Comparison of ENCODE assay signal across 15 cellular contexts in the genomic region with DNA sequence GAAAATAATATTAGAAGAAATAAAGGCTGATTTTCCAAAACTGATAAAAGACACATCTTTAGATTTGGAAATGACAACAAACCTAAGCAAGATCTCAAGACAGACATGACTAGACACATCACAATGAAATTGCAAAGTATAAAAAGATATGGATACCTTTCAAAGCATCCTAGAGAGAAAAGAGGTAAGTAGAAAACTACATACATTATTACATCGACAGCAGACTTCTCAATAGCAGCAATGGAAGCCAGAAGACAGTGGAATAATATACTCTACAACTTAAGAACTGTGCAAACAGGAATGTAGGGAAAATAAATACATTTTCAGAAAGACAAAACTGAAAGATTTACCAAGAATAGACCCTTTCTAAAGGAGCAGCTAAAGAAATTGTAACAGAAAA. TPM values are rescaled to one million over a fixed set of nuclear protein-coding genes. Genes with fewer than 3 reads are reported as not detected.
DNase-seq lines count a peak whose midpoint lies in the region; ATAC-seq, FAIRE-seq and TF ChIP-seq lines count a peak whose summit lies in the region.
"Had no signal": no experiment of that assay in that cellular context is flagged by ENCODE, and none has a peak within 500 bp of the region (broad histone marks: within the 10 kb centered on the region; RNA-seq: fewer than 3 reads in every experiment).

No MANE protein-coding gene starts in this region.

- H3K9me3 ChIP-seq in A549, result peaks cover 10% of the 10 kb centered on the region; the same call in 2 of the 3 replicates
- H3K9me3 ChIP-seq in fibroblast of lung (ENCODE audit: control insufficient read depth, insufficient read depth, low read depth, low read length), result no peaks in the 10 kb centered on the region

- ATAC-seq in A549, result no peak
- no peak for ATAC-seq in Right ventricle myocardium superior (ENCODE audit: poor library complexity)

- H3K79me2 ChIP-seq in fibroblast of lung (ENCODE audit: control insufficient read depth, insufficient read depth, low read length), result no peaks in the 10 kb centered on the region
- H3K79me2 ChIP-seq: parathyroid adenoma had no signal

- DNase-seq in A549 (ENCODE audit: low read depth in 1 of 2, low spot score in 1 of 2) (peak in 1 of 2 experiments; percentile 56), Daoy (ENCODE audit: low read depth) (peak; percentile 3), RPMI7951 (ENCODE audit: low read depth) (peak; percentile 22), fibroblast of lung (ENCODE audit: low read depth in 2 of 2) (peak; percentile 33 to 48), Right ventricle myocardium superior (no peak), NCI-H526 treated with DMSO at 0.1 percent for 48 hours (lab: John Stamatoyannopoulos, UW) (no peak), iPS-NIHi11 (ENCODE audit: low spot score) (no peak), NCI-H1092 treated with DMSO at 0.1 percent for 48 hours (lab: John Stamatoyannopoulos, UW) (no peak)
- DNase-seq: activated CD4-positive, alpha-beta T cell treated with anti-CD3 and anti-CD28 coated beads for 4 hours; activated gamma-delta T cell treated with Interleukin-2 at 50 U/mL for 16 hours; CD4-positive, alpha-beta T cell; GOT3; SK-N-SH; stimulated activated CD4-positive, alpha-beta T cell treated with anti-CD3 and anti-CD28 coated beads, Interleukin-4, amount 100 ng/mL, for 24 hours had no signal

- H3K4me1 ChIP-seq in A549 (no peaks in the 10 kb centered on the region), fibroblast of lung (ENCODE audit: control insufficient read depth, extremely low read depth, insufficient read depth, low read length) (no peaks in the 10 kb centered on the region)
- H3K4me1 ChIP-seq: parathyroid adenoma had no signal

- H3K4me3 ChIP-seq in A549, result no peak overlapping the region
- H3K4me3 ChIP-seq in fibroblast of lung (replicated peaks in 1 of 4; ENCODE audit: control extremely low read depth in 1 of 4, insufficient read depth in 1 of 4, low read depth in 3 of 4, low read length in 4 of 4), result no peak overlapping the region

- no peaks in the 10 kb centered on the region for H3K36me3 ChIP-seq in fibroblast of lung (ENCODE audit: control insufficient read depth, insufficient read depth, low read length)

- CTCF ChIA-PET in A549 (lab: Yijun Ruan, JAX), result no interaction called here

- H2AFZ ChIP-seq in fibroblast of lung (ENCODE audit: low read length), result no peak overlapping the region
- H2AFZ ChIP-seq: parathyroid adenoma had no signal

- 22% methylated on average over 1 of the region's 1 CpG for WGBS in A549 (ENCODE audit: missing lambda C conversion rate)

- no peak overlapping the region for H3K27ac ChIP-seq in A549
- H3K27ac ChIP-seq in fibroblast of lung (ENCODE audit: insufficient read depth, low read length), result no peak overlapping the region
- H3K27ac ChIP-seq: parathyroid adenoma had no signal

- no peaks in the 10 kb centered on the region for H3K27me3 ChIP-seq in fibroblast of lung (ENCODE audit: control insufficient read depth, insufficient read depth, low read length)

- no peak overlapping the region for H3K9ac ChIP-seq in fibroblast of lung (ENCODE audit: insufficient read depth, low read length)
- H3K9ac ChIP-seq: parathyroid adenoma, SK-N-SH had no signal

- H3K4me2 ChIP-seq in A549 (no peak overlapping the region), fibroblast of lung (ENCODE audit: extremely low read depth, insufficient read depth, low read length) (no peak overlapping the region)
- H3K4me2 ChIP-seq: SK-N-SH had no signal

- FAIRE-seq in A549 (lab: Jason Lieb, UNC), result no peak

- TF ChIP-seq CTCF in A549 (IDR thresholded peaks at IDR 0.05) (no peak), fibroblast of lung (conservative IDR thresholded peaks at IDR 0.05 in 1 of 2, IDR thresholded peaks at IDR 0.05 in 1 of 2; ENCODE audit: low read depth in 1 of 2, low read length in 2 of 2) (no peak)

- intact Hi-C loops in Right ventricle myocardium superior (cut with DNase I), result no loop called here

- POLR2A ChIA-PET in A549 (lab: Yijun Ruan, JAX), result no interaction called here

- no peaks in the 10 kb centered on the region for H4K20me1 ChIP-seq in fibroblast of lung (ENCODE audit: control insufficient read depth, extremely low read depth, insufficient read depth, low read length)

- no peak for TF ChIP-seq RAD21 in A549 (conservative IDR thresholded peaks at IDR 0.05 in 1 of 2, IDR thresholded peaks at IDR 0.05 in 1 of 2)

- TF ChIP-seq POLR2A in A549 (IDR thresholded peaks at IDR 0.05; ENCODE audit: low read length), result no peak

- no peak for TF ChIP-seq EP300 in A549 (IDR thresholded peaks at IDR 0.05)

TF ChIP-seq in A549, 52 proteins besides CTCF, POLR2A, EP300 and RAD21:
- TF ChIP-seq FOSL2 (IDR thresholded peaks at IDR 0.05) (no peak), FOSL2 (CRISPR knock-in tag; IDR thresholded peaks at IDR 0.05) (no peak), FOXS1 (CRISPR knock-in tag; IDR thresholded peaks at IDR 0.05) (peak; percentile 95; the same call in 1 of the 2 replicates)

RNA-seq across cellular contexts. Expression of gene DENND1B, which starts 50.2 kb away (rescaled TPM):
- polyA plus RNA-seq in A549 (2011; rRNA removed) (10.5 and 11.6 TPM in 2 replicates), A549 (2017; fragmentation: RNase III; extraction: RNeasy Plus Mini Kit Qiagen cat#74134 plus additional on column Dnase treatment) (2.8 to 3.5 TPM (median 2.9 TPM) in 3 replicates), fibroblast of lung (4.0 and 5.5 TPM in 2 replicates)
- 1.1 and 1.4 TPM in 2 replicates for polyA plus RNA-seq in A549 (2012; cell fraction: cytosol; rRNA removed)
- polyA plus RNA-seq in A549 (2012; cell fraction: nucleus; rRNA removed), result 1.0 and 1.6 TPM in 2 replicates
- 18.3 and 19.5 TPM in 2 replicates for polyA minus RNA-seq in A549 (2011; rRNA and poly(A)+ RNA removed)
- total RNA-seq in Daoy (2014; rRNA removed; shearing (Covaris generic)), result 3.8 and 5.6 TPM in 2 replicates
- 6.7 and 10.6 TPM in 2 replicates for total RNA-seq in RPMI7951 (2014; rRNA removed; shearing (Covaris generic))
- total RNA-seq in fibroblast of lung (6.7 and 8.4 TPM in 2 replicates), Right ventricle myocardium superior (20.9 TPM)
- 2.1 and 3.0 TPM in 2 replicates for polyA plus RNA-seq in fibroblast of lung (2012)
- 5.0 and 6.7 TPM in 2 replicates for polyA minus RNA-seq in fibroblast of lung (ENCODE audit: low replicate concordance)

Comparison
In these comparisons a context has a peak if more than half of its experiments do, and no peak if none do; other contexts are left out.
1. DNase-seq: peak in Daoy (single experiment), RPMI7951 (single experiment) and fibroblast of lung (2 of 2); none in Right ventricle myocardium superior (single experiment), NCI-H526 treated with DMSO at 0.1 percent for 48 hours (single experiment), iPS-NIHi11 (single experiment) and NCI-H1092 treated with DMSO at 0.1 percent for 48 hours (single experiment).